9 cellular contexts compared by ENCODE assay signal in the genomic region with DNA sequence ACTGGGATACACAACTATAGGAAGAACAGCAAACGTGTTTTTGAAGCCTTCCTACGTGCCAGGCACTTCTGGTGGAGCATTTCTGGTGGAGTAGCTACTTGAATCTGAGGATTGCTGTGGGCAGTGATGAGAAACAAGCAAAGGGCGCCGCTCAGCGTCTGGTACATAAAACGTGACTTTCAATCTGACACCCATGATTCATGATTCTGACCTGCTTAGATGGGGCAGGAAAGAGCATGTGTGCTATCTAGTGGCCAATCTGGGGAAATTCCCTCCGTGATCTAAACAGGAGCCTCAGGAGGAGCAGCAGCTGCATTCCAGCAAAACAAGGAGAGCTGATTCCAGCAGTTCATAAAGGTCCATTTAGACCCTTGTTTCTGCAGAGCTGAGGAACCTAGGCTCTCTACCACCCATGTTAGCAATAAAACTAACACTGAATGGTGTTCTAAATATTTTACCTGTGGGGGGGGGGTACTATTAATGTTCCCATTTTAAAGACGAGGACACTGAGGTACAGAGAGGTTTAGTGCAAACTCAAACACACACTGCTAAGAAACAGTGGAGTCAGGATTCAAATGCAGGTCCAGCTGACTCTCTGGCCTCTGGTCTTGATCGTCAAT. TPM values are rescaled to one million over a fixed set of nuclear protein-coding genes. Genes with fewer than 3 reads are reported as not detected.
A peak's percentile ranks its signal among the peaks of the same experiment; 100 is the strongest.
DNase-seq lines count a peak whose midpoint lies in the region; ATAC-seq and FAIRE-seq lines count a peak whose summit lies in the region.
"Had no signal": no experiment of that assay in that cellular context is flagged by ENCODE, and none has a peak within 500 bp of the region (broad histone marks: within the 10 kb centered on the region; RNA-seq: fewer than 3 reads in every experiment).

No MANE protein-coding gene starts in this region.

- intact Hi-C loops in Right ventricle myocardium inferior (cut with DNase I) (no loop called here), cardiac septum (cut with DNase I) (no loop called here), posterior vena cava (cut with DNase I) (no loop called here)

- no peak overlapping the region for H3K4me3 Mint-ChIP-seq in T-helper 17 cell

- FAIRE-seq in frontal cortex (lab: Jason Lieb, UNC): no peak
- FAIRE-seq: endometrium had no signal

- H3K27me3 Mint-ChIP-seq in T-helper 17 cell: peaks cover 32% of the 10 kb centered on the region

- no peak overlapping the region for H3K27ac Mint-ChIP-seq in T-helper 17 cell

- H3K4me1 Mint-ChIP-seq in T-helper 17 cell: peaks cover 4% of the 10 kb centered on the region

- H3K9me3 ChIP-seq in T-helper 17 cell (ENCODE audit: control insufficient read depth, low read length, poor library complexity, severe bottlenecking): no peaks in the 10 kb centered on the region

- DNase-seq in Right ventricle myocardium inferior (ENCODE audit: missing footprints) (peak; percentile 69), cardiac septum (ENCODE audit: low spot score) (no peak), NCI-H2029 (lab: John Stamatoyannopoulos, UW) (peak; percentile 85), T-helper 17 cell (no peak), frontal cortex (ENCODE audit: low spot score in 2 of 2) (peak; percentile 12 to 40), posterior vena cava (ENCODE audit: low spot score) (peak; percentile 83)
- no peak for DNase-seq in effector CD4-positive, alpha-beta T cell

- no peaks in the 10 kb centered on the region for H3K36me3 Mint-ChIP-seq in T-helper 17 cell (ENCODE audit: low read depth)

- ATAC-seq in Right ventricle myocardium inferior: peak; percentile 52
- ATAC-seq in HG02884 (IDR thresholded peaks at IDR 0.05; ENCODE audit: unreplicated experiment): peak; percentile 84
- ATAC-seq in T-helper 17 cell: peak; percentile 39

RNA-seq across cellular contexts. Expression of a gene that starts 37.8 kb away (rescaled TPM):
- not detected for total RNA-seq in Right ventricle myocardium inferior
- total RNA-seq in cardiac septum: not detected
- 1 to 10 TPM in 1 of 2 donors, under 1 TPM in 1; 0.15 to 1.4 TPM for total RNA-seq in T-helper 17 cell
- 0.82 TPM for total RNA-seq in frontal cortex
- under 1 TPM in 1 of 2 donors, not detected in 1; 0.37 TPM for total RNA-seq in posterior vena cava

Comparison
In these comparisons a context has a peak if more than half of its experiments do, and no peak if none do; other contexts are left out.
1. DNase-seq: peak in Right ventricle myocardium inferior (single experiment), NCI-H2029 (single experiment), frontal cortex (2 of 2) and posterior vena cava (single experiment); none in cardiac septum (single experiment), T-helper 17 cell (0 of 3) and effector CD4-positive, alpha-beta T cell (single experiment).
2. Peak in every context shown above with its lines, with median percentiles within 50 percentile points of each other: ATAC-seq.